ENCODE assay signal across 18 cellular contexts in the genomic region with DNA sequence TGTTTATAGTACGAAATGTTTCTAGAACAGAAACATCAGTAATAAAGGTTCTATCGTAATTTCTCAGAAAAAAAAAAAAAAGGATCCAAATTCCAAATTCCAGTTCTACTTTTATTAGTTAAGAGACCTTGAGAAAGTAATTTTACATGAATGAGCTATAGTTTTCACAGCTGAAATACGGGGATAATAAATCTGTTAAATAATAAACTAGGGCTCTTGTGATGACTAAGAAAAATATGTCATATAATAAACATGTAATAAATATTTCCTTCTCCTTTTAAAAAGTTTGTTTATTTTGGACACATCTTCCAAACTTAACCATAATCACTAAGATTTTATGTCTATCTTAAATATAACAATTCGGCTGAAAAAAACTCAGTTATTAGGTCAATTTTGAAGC.
"Had no signal": no experiment of that assay in that cellular context is flagged by ENCODE, and none has a peak within 500 bp of the region (broad histone marks: within the 10 kb centered on the region; RNA-seq: fewer than 3 reads in every experiment).

No MANE protein-coding gene starts in this region.

- DNase-seq: activated CD4-positive, alpha-beta T cell treated with anti-CD3 and anti-CD28 coated beads, Interleukin-2, amount 10 ng/mL, durations not matched to agents 7 days and 5 days; activated CD8-positive, alpha-beta memory T cell treated with anti-CD3 and anti-CD28 coated beads, Interleukin-2, amount 50 U/mL, for 48 hours; activated gamma-delta T cell; activated T-cell treated with anti-CD3 and anti-CD28 coated beads, Interleukin-2, amount 50 U/mL, for 72 hours; adrenal gland; cerebellar nuclear complex; effector CD4-positive, alpha-beta T cell; esophagus squamous epithelium; hippocampal formation; left lung; stimulated activated CD4-positive, alpha-beta T cell treated with anti-CD3 and anti-CD28 coated beads, Interleukin-4, amount 100 ng/mL, for 1 hour; stomach; T-cell; trophoblast cell had no signal

- ATAC-seq: activated CD4-positive, CD25-positive, alpha-beta regulatory T cell treated with anti-CD3 and anti-CD28 coated beads, Interleukin-2, amount 50 U/mL, for 24 hours; activated T-cell treated with anti-CD3 and anti-CD28 coated beads, Interleukin-2, amount 50 U/mL, for 72 hours; left lung; natural killer cell treated with Interleukin-12 subunit alpha and Interleukin-12 subunit beta and Interleukin-15 and Interleukin-18, amount 100 ng/mL, for 72 hours; T-cell had no signal

- H3K27me3 ChIP-seq: adrenal gland, esophagus squamous epithelium, left lung, right atrium auricular region, stomach had no signal

- H3K9me3 ChIP-seq: adrenal gland, esophagus squamous epithelium, left lung, right atrium auricular region, stomach had no signal

- H3K36me3 ChIP-seq: adrenal gland, right atrium auricular region had no signal

- H3K4me3 ChIP-seq: adrenal gland, esophagus squamous epithelium, left lung, right atrium auricular region, skin epidermis, stomach had no signal

- H3K27ac ChIP-seq: adrenal gland, esophagus squamous epithelium, left lung, right atrium auricular region, skin epidermis, stomach had no signal
